ENCODE assay signal across 17 cellular contexts in the genomic region with DNA sequence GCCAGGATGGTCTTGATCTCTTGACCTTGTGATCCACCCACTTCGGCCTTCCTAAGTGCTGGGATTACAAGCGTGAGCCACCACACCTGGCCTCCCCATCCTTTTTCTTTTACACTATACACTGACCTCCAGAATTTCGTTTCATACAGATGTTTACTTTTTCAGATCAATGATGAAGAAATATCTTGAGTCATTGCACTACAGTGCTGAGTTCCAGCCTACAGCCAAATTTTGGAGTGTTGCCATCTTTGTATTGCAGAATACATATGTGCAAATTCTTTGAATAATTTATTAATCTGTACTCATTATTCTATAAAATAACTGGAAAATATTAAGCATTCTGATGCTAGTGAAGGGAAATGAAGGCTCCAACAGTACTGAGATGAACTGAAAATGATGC. TPM values are rescaled to one million over a fixed set of nuclear protein-coding genes. Genes with fewer than 3 reads are reported as not detected.
DNase-seq lines count a peak whose midpoint lies in the region; TF ChIP-seq lines count a peak whose summit lies in the region.
"Had no signal": no experiment of that assay in that cellular context is flagged by ENCODE, and none has a peak within 500 bp of the region (broad histone marks: within the 10 kb centered on the region; RNA-seq: fewer than 3 reads in every experiment).

No MANE protein-coding gene starts in this region.

- in situ Hi-C loops in GM23248 (cut with MboI) = no loop called here

- DNase-seq in GM23248 (peak; percentile 4), RWPE1 (ENCODE audit: low spot score) (peak; percentile 42), epithelial cell of esophagus (ENCODE audit: low read depth) (peak; percentile 87), fibroblast of villous mesenchyme (ENCODE audit: low read depth) (peak; percentile 44), trophoblast cell (no peak), hepatic stellate cell (ENCODE audit: low spot score) (no peak)
- DNase-seq in NK-92 treated with Interleukin-12 subunit alpha and Interleukin-12 subunit beta, amount 100 ng/mL, for 24 hours (lab: John Stamatoyannopoulos, UW) = no peak
- no peak for DNase-seq in stimulated activated CD4-positive, alpha-beta T cell treated with anti-CD3 and anti-CD28 coated beads, Interleukin-4, amount 100 ng/mL, for 24 hours
- DNase-seq: DMS79, NCI-H1092, NCI-H1694, NCI-H345, NCI-H526 treated with DMSO at 0.1 percent for 48 hours, SHP77 treated with DMSO at 0.1 percent for 48 hours had no signal

- POLR2A ChIA-PET in RWPE1 (lab: Yijun Ruan, JAX; ENCODE audit: low non-redundant PET) = no interaction called here

- no peak overlapping the region for H2AFZ ChIP-seq in GM23248
- H2AFZ ChIP-seq in trophoblast cell (ENCODE audit: insufficient read depth, low read length, poor library complexity) = no peak overlapping the region
- H2AFZ ChIP-seq: GM23338 had no signal

- no peak overlapping the region for H3K18ac ChIP-seq in trophoblast cell (ENCODE audit: low read length)

- H3K36me3 ChIP-seq in GM23248 (ENCODE audit: low read depth) (no peaks in the 10 kb centered on the region), trophoblast cell (ENCODE audit: control insufficient read depth in 1 of 2, insufficient read depth in 2 of 2, low read length in 2 of 2) (no peaks in the 10 kb centered on the region)

- H2BK120ac ChIP-seq in trophoblast cell (ENCODE audit: insufficient read depth, low read length, poor library complexity) = no peak overlapping the region

- no peak overlapping the region for H3K14ac ChIP-seq in trophoblast cell (ENCODE audit: low read length)

- H2BK12ac ChIP-seq in trophoblast cell (ENCODE audit: low read length) = no peak overlapping the region

- H3K79me1 ChIP-seq in trophoblast cell (ENCODE audit: low read length) = no peaks in the 10 kb centered on the region

- no peaks in the 10 kb centered on the region for H3K27me3 ChIP-seq in GM23248 (replicated peaks; ENCODE audit: insufficient read depth)
- no peaks in the 10 kb centered on the region for H3K27me3 ChIP-seq in trophoblast cell (ENCODE audit: insufficient read depth, low read length)

- WGBS in GM23248 (ENCODE audit: low coverage in 1 of 2, low lambda C conversion rate in 2 of 2, missing lambda C conversion rate in 2 of 2), 2 experiments = 49 to 61% methylated on average over 3 of the region's 3 CpGs
- no CpG with 5 or more reads among the region's 3 CpGs for WGBS in trophoblast cell (ENCODE audit: extremely low coverage, insufficient coverage, insufficient read length)

- no peak overlapping the region for H4K8ac ChIP-seq in trophoblast cell (ENCODE audit: low read depth, low read length)

- no peak overlapping the region for H2BK5ac ChIP-seq in trophoblast cell (ENCODE audit: low read depth, low read length, poor library complexity)

- H3K4me1 ChIP-seq in GM23248 (ENCODE audit: insufficient read depth) (no peaks in the 10 kb centered on the region), trophoblast cell (ENCODE audit: control insufficient read depth in 1 of 2, insufficient read depth in 2 of 2, low read length in 2 of 2) (no peaks in the 10 kb centered on the region)

- no peaks in the 10 kb centered on the region for H3K79me2 ChIP-seq in GM23248 (ENCODE audit: insufficient read depth)
- no peaks in the 10 kb centered on the region for H3K79me2 ChIP-seq in trophoblast cell (ENCODE audit: control insufficient read depth, insufficient read depth, low read length, poor library complexity)

- H3K4me3 ChIP-seq in GM23248 (no peak overlapping the region), epithelial cell of esophagus (ENCODE audit: low read length) (no peak overlapping the region), fibroblast of villous mesenchyme (ENCODE audit: low read depth, low read length) (no peak overlapping the region), trophoblast cell (ENCODE audit: low read depth, low read length) (no peak overlapping the region)
- H3K4me3 ChIP-seq: GM23338, K562 had no signal

- no peaks in the 10 kb centered on the region for H3K9me3 ChIP-seq in GM23248 (ENCODE audit: low read depth)
- H3K9me3 ChIP-seq in trophoblast cell (ENCODE audit: insufficient read depth, low read depth, low read length) = no peaks in the 10 kb centered on the region

- H4K20me1 ChIP-seq in GM23248 (ENCODE audit: insufficient read depth) = no peaks in the 10 kb centered on the region

- H3K23ac ChIP-seq in trophoblast cell (ENCODE audit: low read length) = no peak overlapping the region

- no peak for TF ChIP-seq CTCF in RWPE1 (conservative IDR thresholded peaks at IDR 0.05; ENCODE audit: low read depth)
- no peak for TF ChIP-seq CTCF in epithelial cell of esophagus (IDR thresholded peaks at IDR 0.05; ENCODE audit: insufficient read depth, low read depth, low read length, missing control alignments)
- TF ChIP-seq CTCF in fibroblast of villous mesenchyme (IDR thresholded peaks at IDR 0.05; ENCODE audit: insufficient read depth, low read depth, low read length) = no peak

- H3K9ac ChIP-seq in GM23248 (no peak overlapping the region), trophoblast cell (ENCODE audit: low read length) (no peak overlapping the region)

- no peak overlapping the region for H3K27ac ChIP-seq in GM23248
- H3K27ac ChIP-seq in RWPE1 = no peak overlapping the region
- no peak overlapping the region for H3K27ac ChIP-seq in trophoblast cell (ENCODE audit: low read depth, low read length)

- no peak overlapping the region for H2AK5ac ChIP-seq in trophoblast cell (ENCODE audit: low read length)

- no peaks in the 10 kb centered on the region for H3F3A ChIP-seq in GM23248 (ENCODE audit: insufficient read depth)

- CTCF ChIA-PET in RWPE1 (lab: Yijun Ruan, JAX) = no interaction called here

- H4K91ac ChIP-seq in trophoblast cell (ENCODE audit: low read depth, low read length) = no peak overlapping the region

- H3K4ac ChIP-seq in trophoblast cell (ENCODE audit: low read depth, low read length) = no peak overlapping the region

- H4K12ac ChIP-seq in trophoblast cell (ENCODE audit: low read depth, low read length) = no peak overlapping the region

- no peak overlapping the region for H3K4me2 ChIP-seq in GM23248 (ENCODE audit: unreplicated experiment)
- H3K4me2 ChIP-seq in trophoblast cell (ENCODE audit: low read length) = no peak overlapping the region
- H3K4me2 ChIP-seq: GM23338 had no signal

- H3K9me2 ChIP-seq in GM23248 (ENCODE audit: insufficient read depth) = no peaks in the 10 kb centered on the region

RNA-seq across cellular contexts. Expression of gene ZPLD1, which starts 12.5 kb away (rescaled TPM):
- 0.22 TPM in 1 of 2 replicates, not detected in the other for total RNA-seq in GM23248 (2014; rRNA removed; shearing (Covaris generic))
- polyA plus RNA-seq in GM23248 (2016; fragmentation: Nextera tagmentation; extraction: Ambion mirVana) = 0.09 TPM in 1 of 2 replicates, not detected in the other
- total RNA-seq in fibroblast of villous mesenchyme = 0.43 and 1.3 TPM in 2 replicates
- polyA plus RNA-seq in trophoblast cell (2013) = 0.01 and 0.03 TPM in 2 replicates
- total RNA-seq: GM23338, K562 had no signal
- polyA plus RNA-seq: CD14-positive monocyte, GM23338 had no signal

Comparison
In these comparisons a context has a peak if more than half of its experiments do, and no peak if none do; other contexts are left out.
1. DNase-seq: peak in GM23248 (single experiment), RWPE1 (single experiment), epithelial cell of esophagus (single experiment) and fibroblast of villous mesenchyme (single experiment); none in NK-92 treated with Interleukin-12 subunit alpha and Interleukin-12 subunit beta, amount 100 ng/mL, for 24 hours (single experiment), trophoblast cell (0 of 2), stimulated activated CD4-positive, alpha-beta T cell treated with anti-CD3 and anti-CD28 coated beads, Interleukin-4, amount 100 ng/mL, for 24 hours (single experiment) and hepatic stellate cell (single experiment).